ENCODE assay signal across 20 cellular contexts in genomic region chr9:135508211-135508820, GRCh38. TPM values are rescaled to one million over a fixed set of nuclear protein-coding genes. Genes with fewer than 3 reads are reported as not detected.
A peak's percentile ranks its signal among the peaks of the same experiment; 100 is the strongest.
DNase-seq lines count a peak whose midpoint lies in the region; ATAC-seq and TF ChIP-seq lines count a peak whose summit lies in the region.
"Had no signal": no experiment of that assay in that cellular context is flagged by ENCODE, and none has a peak within 500 bp of the region (broad histone marks: within the 10 kb centered on the region; RNA-seq: fewer than 3 reads in every experiment).

No MANE protein-coding gene starts in this region.

- H3K4me3 Mint-ChIP-seq in activated T-cell treated with anti-CD3 and anti-CD28 coated beads, Interleukin-2, amount 50 U/mL, for 24 hours: no peak overlapping the region
- H3K4me3 Mint-ChIP-seq in activated T-cell treated with anti-CD3 and anti-CD28 coated beads, Interleukin-2, amount 50 U/mL, for 72 hours: no peak overlapping the region

- no peaks in the 10 kb centered on the region for H3K4me1 ChIP-seq in adrenal gland (replicated peaks in 1 of 2)
- no peaks in the 10 kb centered on the region for H3K4me1 ChIP-seq in lower lobe of right lung
- no peaks in the 10 kb centered on the region for H3K4me1 ChIP-seq in suprapubic skin

- no peaks in the 10 kb centered on the region for H3K27me3 ChIP-seq in adrenal gland
- H3K27me3 ChIP-seq in lower lobe of right lung (ENCODE audit: low read depth): no peaks in the 10 kb centered on the region
- no peaks in the 10 kb centered on the region for H3K27me3 ChIP-seq in suprapubic skin
- H3K27me3 ChIP-seq: BLaER1 treated with 17β-estradiol and CSF1 and Interleukin-3, amounts not matched to agents 10 nM and 100 nM had no signal

- 90 to 96% (median 93%) methylated on average over 9 of the region's 9 CpGs for WGBS in adrenal gland, 4 donors
- 84% methylated on average over 9 of the region's 9 CpGs for WGBS in suprapubic skin

- TF ChIP-seq POLR2A in adrenal gland (IDR thresholded peaks at IDR 0.05) (no peak), suprapubic skin (IDR thresholded peaks at IDR 0.05) (no peak)

- DNase-seq in activated T-cell treated with anti-CD3 and anti-CD28 coated beads, Interleukin-2, amount 50 U/mL, for 24 hours: no peak
- no peak for DNase-seq in activated T-cell treated with anti-CD3 and anti-CD28 coated beads, Interleukin-2, amount 50 U/mL, for 72 hours
- DNase-seq in adrenal gland: peak in 4 of 7 donors; percentile 3 to 33 (median 9)
- peak; percentile 14 for DNase-seq in lower lobe of right lung
- peak; percentile 27 to 71 for DNase-seq in suprapubic skin (ENCODE audit: low spot score in 2 of 2)
- DNase-seq in Kasumi-1 (lab: John Stamatoyannopoulos, UW): no peak
- DNase-seq: DMS 273 treated with DMSO at 0.1 percent for 48 hours, Karpas-422, NCI-H1105 treated with DMSO at 0.1 percent for 48 hours, NCI-H1930, NCI-H2171, NCI-H82, Right ventricle myocardium superior had no signal

- H3K27ac Mint-ChIP-seq in activated T-cell treated with anti-CD3 and anti-CD28 coated beads, Interleukin-2, amount 50 U/mL, for 24 hours: peak overlapping the region; percentile 33
- no peak overlapping the region for H3K27ac Mint-ChIP-seq in activated T-cell treated with anti-CD3 and anti-CD28 coated beads, Interleukin-2, amount 50 U/mL, for 72 hours

- H3K27ac ChIP-seq in adrenal gland: no peak overlapping the region
- H3K27ac ChIP-seq in lower lobe of right lung: no peak overlapping the region
- H3K27ac ChIP-seq in suprapubic skin: no peak overlapping the region
- H3K27ac ChIP-seq: BLaER1 treated with 17β-estradiol and CSF1 and Interleukin-3, amounts not matched to agents 10 nM and 100 nM had no signal

- peaks cover 22% of the 10 kb centered on the region for H3K36me3 Mint-ChIP-seq in activated T-cell treated with anti-CD3 and anti-CD28 coated beads, Interleukin-2, amount 50 U/mL, for 24 hours (ENCODE audit: low read depth)
- H3K36me3 Mint-ChIP-seq in activated T-cell treated with anti-CD3 and anti-CD28 coated beads, Interleukin-2, amount 50 U/mL, for 72 hours (ENCODE audit: insufficient read depth in 2 of 2): peaks cover 4 to 5% of the 10 kb centered on the region in 2 donors

- no peak for ATAC-seq in activated T-cell treated with anti-CD3 and anti-CD28 coated beads, Interleukin-2, amount 50 U/mL, for 72 hours (replicated peaks in 1 of 2)
- ATAC-seq in lower lobe of right lung (no peak), GM21619 (IDR thresholded peaks at IDR 0.05; ENCODE audit: unreplicated experiment) (no peak), GM21526 (IDR thresholded peaks at IDR 0.05; ENCODE audit: low FRiP score, unreplicated experiment) (no peak)

- TF ChIP-seq CTCF in adrenal gland (IDR thresholded peaks at IDR 0.05): no peak
- no peak for TF ChIP-seq CTCF in lower lobe of right lung (IDR thresholded peaks at IDR 0.05)
- TF ChIP-seq CTCF in suprapubic skin (IDR thresholded peaks at IDR 0.05): no peak

- peaks cover 16% of the 10 kb centered on the region for H3K9me3 Mint-ChIP-seq in activated T-cell treated with anti-CD3 and anti-CD28 coated beads, Interleukin-2, amount 50 U/mL, for 24 hours
- peaks cover 3 to 7% of the 10 kb centered on the region in 2 donors for H3K9me3 Mint-ChIP-seq in activated T-cell treated with anti-CD3 and anti-CD28 coated beads, Interleukin-2, amount 50 U/mL, for 72 hours

- peaks cover 11% of the 10 kb centered on the region for H3K4me1 Mint-ChIP-seq in activated T-cell treated with anti-CD3 and anti-CD28 coated beads, Interleukin-2, amount 50 U/mL, for 24 hours (ENCODE audit: low read depth)
- peaks cover 20% of the 10 kb centered on the region for H3K4me1 Mint-ChIP-seq in activated T-cell treated with anti-CD3 and anti-CD28 coated beads, Interleukin-2, amount 50 U/mL, for 72 hours (ENCODE audit: low read depth)

- H3K27me3 Mint-ChIP-seq in activated T-cell treated with anti-CD3 and anti-CD28 coated beads, Interleukin-2, amount 50 U/mL, for 24 hours: no peaks in the 10 kb centered on the region
- peaks cover 6% of the 10 kb centered on the region for H3K27me3 Mint-ChIP-seq in activated T-cell treated with anti-CD3 and anti-CD28 coated beads, Interleukin-2, amount 50 U/mL, for 72 hours (ENCODE audit: low read depth)

- no peak for TF ChIP-seq EP300 in suprapubic skin (IDR thresholded peaks at IDR 0.05)

- H3K36me3 ChIP-seq in adrenal gland (replicated peaks in 1 of 2) (peaks cover 0 to 11% of the 10 kb centered on the region in 2 donors), lower lobe of right lung (peaks cover 23% of the 10 kb centered on the region), suprapubic skin (peaks cover 19% of the 10 kb centered on the region)

- H3K9me3 ChIP-seq in adrenal gland (replicated peaks in 1 of 3) (no peaks in the 10 kb centered on the region), lower lobe of right lung (no peaks in the 10 kb centered on the region), suprapubic skin (no peaks in the 10 kb centered on the region)

- H3K4me3 ChIP-seq in adrenal gland (no peak overlapping the region), lower lobe of right lung (no peak overlapping the region), suprapubic skin (no peak overlapping the region)
- H3K4me3 ChIP-seq: BLaER1 treated with 17β-estradiol and CSF1 and Interleukin-3, amounts not matched to agents 10 nM and 100 nM had no signal

- intact Hi-C loops in adrenal gland (cut with DNase I): loop anchor here in 1 of 2 donors (5.0 kb wide), 1 partner anchor 36 kb away; no protein-coding TSS in a partner anchor
- intact Hi-C loops in lower lobe of right lung (cut with DNase I): no loop called here

RNA-seq across cellular contexts. Expression of gene MRPS2, which starts 7.8 kb away (rescaled TPM):
- 10 to 100 TPM; 40.6 to 54.9 TPM for total RNA-seq in activated T-cell treated with anti-CD3 and anti-CD28 coated beads, Interleukin-2, amount 50 U/mL, for 72 hours
- total RNA-seq in adrenal gland: 10 to 100 TPM; 43.7 to 84.1 (median 64.7) TPM
- 10 to 100 TPM; 31.8 to 62.0 (median 52.0) TPM for polyA plus RNA-seq in adrenal gland
- total RNA-seq in lower lobe of right lung: 21.9 TPM
- total RNA-seq in suprapubic skin: 10 to 100 TPM; 51.5 to 61.7 (median 55.1) TPM

RNA-seq across cellular contexts. Expression of gene LCN1, which starts 12.9 kb away (rescaled TPM):
- total RNA-seq in activated T-cell treated with anti-CD3 and anti-CD28 coated beads, Interleukin-2, amount 50 U/mL, for 72 hours: not detected
- total RNA-seq in adrenal gland: not detected
- polyA plus RNA-seq in adrenal gland: not detected
- not detected for total RNA-seq in lower lobe of right lung
- total RNA-seq in suprapubic skin: not detected
- total RNA-seq: H4, HepG2, Right ventricle myocardium superior had no signal
- polyA plus RNA-seq: HepG2 had no signal

RNA-seq across cellular contexts. Expression of gene PPP1R26, which starts 28.7 kb away (rescaled TPM):
- total RNA-seq in activated T-cell treated with anti-CD3 and anti-CD28 coated beads, Interleukin-2, amount 50 U/mL, for 72 hours: 1 to 10 TPM in 1 of 2 donors, under 1 TPM in 1; 0.96 to 2.8 TPM
- total RNA-seq in adrenal gland: 10 to 100 TPM; 12.2 to 34.8 (median 19.1) TPM
- polyA plus RNA-seq in adrenal gland: 10 to 100 TPM in 2 of 3 donors, 1 to 10 TPM in 1; 3.3 to 20.7 (median 11.5) TPM
- 22.8 TPM for total RNA-seq in lower lobe of right lung
- total RNA-seq in suprapubic skin: 10 to 100 TPM in 2 of 4 donors, 1 to 10 TPM in 2; 6.2 to 11.0 (median 9.0) TPM

RNA-seq across cellular contexts. Expression of gene OBP2A, which starts 37.6 kb away (rescaled TPM):
- total RNA-seq in activated T-cell treated with anti-CD3 and anti-CD28 coated beads, Interleukin-2, amount 50 U/mL, for 72 hours: not detected
- total RNA-seq in adrenal gland: not detected
- polyA plus RNA-seq in adrenal gland: not detected
- total RNA-seq in lower lobe of right lung: not detected
- 1 to 10 TPM in 3 of 4 donors, not detected in 1; 1.0 to 3.9 (median 1.7) TPM for total RNA-seq in suprapubic skin
- total RNA-seq: A172, H4, HepG2, NCI-H460, Right ventricle myocardium superior had no signal

RNA-seq across cellular contexts. Expression of gene PAEP, which starts 53.2 kb away (rescaled TPM):
- not detected for total RNA-seq in activated T-cell treated with anti-CD3 and anti-CD28 coated beads, Interleukin-2, amount 50 U/mL, for 72 hours
- total RNA-seq in adrenal gland (not detected), lower lobe of right lung (not detected), suprapubic skin (1 to 10 TPM in 1 of 4 donors, not detected in 3; 5.6 TPM)
- polyA plus RNA-seq in adrenal gland: not detected
- total RNA-seq: A172, Right ventricle myocardium superior had no signal

Comparison
In these comparisons a context has a peak if more than half of its experiments do, and no peak if none do; other contexts are left out.
1. DNase-seq: peak in adrenal gland (4 of 7), lower lobe of right lung (single experiment) and suprapubic skin (2 of 2); none in activated T-cell treated with anti-CD3 and anti-CD28 coated beads, Interleukin-2, amount 50 U/mL, for 24 hours (single experiment), activated T-cell treated with anti-CD3 and anti-CD28 coated beads, Interleukin-2, amount 50 U/mL, for 72 hours (0 of 2) and Kasumi-1 (0 of 2).